Comparison of ENCODE assay signal across 1 cellular context in genomic region chr16:10181196-10182162, GRCh38.
A peak's percentile ranks its signal among the peaks of the same experiment; 100 is the strongest.
TF ChIP-seq lines count a peak whose summit lies in the region.

No MANE protein-coding gene starts in this region.

TF ChIP-seq in HEK293, 187 proteins besides CTCF, POLR2A, EP300 and RAD21 (continued from another document and continues in another):
- 0 out of 2 replicates have a peak, but pooled peaks have one; percentile 6 for TF ChIP-seq EGR2 (tag by site-specific recombination; IDR thresholded peaks at IDR 0.05; ENCODE audit: low read depth)
- no peak for TF ChIP-seq ZEB2 (tag by site-specific recombination; IDR thresholded peaks at IDR 0.05)
- TF ChIP-seq ZIC2 (tag by site-specific recombination; IDR thresholded peaks at IDR 0.05): peak; percentile 40
- no peak for TF ChIP-seq ZNF426 (tag by site-specific recombination; IDR thresholded peaks at IDR 0.05)
- no peak for TF ChIP-seq GLI4 (tag by site-specific recombination; IDR thresholded peaks at IDR 0.05)
- no peak for TF ChIP-seq ZNF560 (tag by site-specific recombination; IDR thresholded peaks at IDR 0.05; ENCODE audit: borderline replicate concordance)
- TF ChIP-seq, protein P1, sequence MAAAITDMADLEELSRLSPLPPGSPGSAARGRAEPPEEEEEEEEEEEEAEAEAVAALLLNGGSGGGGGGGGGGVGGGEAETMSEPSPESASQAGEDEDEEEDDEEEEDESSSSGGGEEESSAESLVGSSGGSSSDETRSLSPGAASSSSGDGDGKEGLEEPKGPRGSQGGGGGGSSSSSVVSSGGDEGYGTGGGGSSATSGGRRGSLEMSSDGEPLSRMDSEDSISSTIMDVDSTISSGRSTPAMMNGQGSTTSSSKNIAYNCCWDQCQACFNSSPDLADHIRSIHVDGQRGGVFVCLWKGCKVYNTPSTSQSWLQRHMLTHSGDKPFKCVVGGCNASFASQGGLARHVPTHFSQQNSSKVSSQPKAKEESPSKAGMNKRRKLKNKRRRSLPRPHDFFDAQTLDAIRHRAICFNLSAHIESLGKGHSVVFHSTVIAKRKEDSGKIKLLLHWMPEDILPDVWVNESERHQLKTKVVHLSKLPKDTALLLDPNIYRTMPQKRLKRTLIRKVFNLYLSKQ (tag by site-specific recombination; IDR thresholded peaks at IDR 0.05; ENCODE audit: borderline replicate concordance): no peak
- no peak for TF ChIP-seq ZNF558 (tag by site-specific recombination; IDR thresholded peaks at IDR 0.05)
- TF ChIP-seq GLIS1 (tag by site-specific recombination; IDR thresholded peaks at IDR 0.05): no peak
- no peak for TF ChIP-seq ZNF704 (tag by site-specific recombination; IDR thresholded peaks at IDR 0.05)
- no peak for TF ChIP-seq ZNF677 (tag by site-specific recombination; IDR thresholded peaks at IDR 0.05)
- TF ChIP-seq SP7 (tag by site-specific recombination; IDR thresholded peaks at IDR 0.05): no peak
- TF ChIP-seq KLF10 (tag by site-specific recombination; IDR thresholded peaks at IDR 0.05): no peak
- TF ChIP-seq OVOL3 (tag by site-specific recombination; IDR thresholded peaks at IDR 0.05): no peak
- TF ChIP-seq ZNF521 (tag by site-specific recombination; IDR thresholded peaks at IDR 0.05): no peak
- TF ChIP-seq, protein P2, sequence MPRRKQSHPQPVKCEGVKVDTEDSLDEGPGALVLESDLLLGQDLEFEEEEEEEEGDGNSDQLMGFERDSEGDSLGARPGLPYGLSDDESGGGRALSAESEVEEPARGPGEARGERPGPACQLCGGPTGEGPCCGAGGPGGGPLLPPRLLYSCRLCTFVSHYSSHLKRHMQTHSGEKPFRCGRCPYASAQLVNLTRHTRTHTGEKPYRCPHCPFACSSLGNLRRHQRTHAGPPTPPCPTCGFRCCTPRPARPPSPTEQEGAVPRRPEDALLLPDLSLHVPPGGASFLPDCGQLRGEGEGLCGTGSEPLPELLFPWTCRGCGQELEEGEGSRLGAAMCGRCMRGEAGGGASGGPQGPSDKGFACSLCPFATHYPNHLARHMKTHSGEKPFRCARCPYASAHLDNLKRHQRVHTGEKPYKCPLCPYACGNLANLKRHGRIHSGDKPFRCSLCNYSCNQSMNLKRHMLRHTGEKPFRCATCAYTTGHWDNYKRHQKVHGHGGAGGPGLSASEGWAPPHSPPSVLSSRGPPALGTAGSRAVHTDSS (tag by site-specific recombination; IDR thresholded peaks at IDR 0.05): no peak
- TF ChIP-seq ZSCAN30 (tag by site-specific recombination; IDR thresholded peaks at IDR 0.05): no peak
- no peak for TF ChIP-seq ZNF169 (tag by site-specific recombination; IDR thresholded peaks at IDR 0.05)
- no peak for TF ChIP-seq ZNF354C (tag by site-specific recombination; IDR thresholded peaks at IDR 0.05; ENCODE audit: borderline replicate concordance, low read depth)
- TF ChIP-seq, protein P3, sequence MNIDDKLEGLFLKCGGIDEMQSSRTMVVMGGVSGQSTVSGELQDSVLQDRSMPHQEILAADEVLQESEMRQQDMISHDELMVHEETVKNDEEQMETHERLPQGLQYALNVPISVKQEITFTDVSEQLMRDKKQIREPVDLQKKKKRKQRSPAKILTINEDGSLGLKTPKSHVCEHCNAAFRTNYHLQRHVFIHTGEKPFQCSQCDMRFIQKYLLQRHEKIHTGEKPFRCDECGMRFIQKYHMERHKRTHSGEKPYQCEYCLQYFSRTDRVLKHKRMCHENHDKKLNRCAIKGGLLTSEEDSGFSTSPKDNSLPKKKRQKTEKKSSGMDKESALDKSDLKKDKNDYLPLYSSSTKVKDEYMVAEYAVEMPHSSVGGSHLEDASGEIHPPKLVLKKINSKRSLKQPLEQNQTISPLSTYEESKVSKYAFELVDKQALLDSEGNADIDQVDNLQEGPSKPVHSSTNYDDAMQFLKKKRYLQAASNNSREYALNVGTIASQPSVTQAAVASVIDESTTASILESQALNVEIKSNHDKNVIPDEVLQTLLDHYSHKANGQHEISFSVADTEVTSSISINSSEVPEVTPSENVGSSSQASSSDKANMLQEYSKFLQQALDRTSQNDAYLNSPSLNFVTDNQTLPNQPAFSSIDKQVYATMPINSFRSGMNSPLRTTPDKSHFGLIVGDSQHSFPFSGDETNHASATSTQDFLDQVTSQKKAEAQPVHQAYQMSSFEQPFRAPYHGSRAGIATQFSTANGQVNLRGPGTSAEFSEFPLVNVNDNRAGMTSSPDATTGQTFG (tag by site-specific recombination; IDR thresholded peaks at IDR 0.05; ENCODE audit: borderline replicate concordance): no peak
- TF ChIP-seq ZNF366 (tag by site-specific recombination; conservative IDR thresholded peaks at IDR 0.05): no peak
- TF ChIP-seq HOXD13 (CRISPR knock-in tag; IDR thresholded peaks at IDR 0.05; ENCODE audit: borderline replicate concordance): no peak
- no peak for TF ChIP-seq ZNF404 (tag by site-specific recombination; IDR thresholded peaks at IDR 0.05)
- no peak for TF ChIP-seq SP3 (tag by site-specific recombination; IDR thresholded peaks at IDR 0.05)
- no peak for TF ChIP-seq ZBTB10 (tag by site-specific recombination; IDR thresholded peaks at IDR 0.05)
- TF ChIP-seq ZNF174 (tag by site-specific recombination; IDR thresholded peaks at IDR 0.05): no peak
- peak; percentile 73 for TF ChIP-seq ZNF654 (tag by site-specific recombination; IDR thresholded peaks at IDR 0.05; ENCODE audit: low read depth)
- TF ChIP-seq, protein P4, sequence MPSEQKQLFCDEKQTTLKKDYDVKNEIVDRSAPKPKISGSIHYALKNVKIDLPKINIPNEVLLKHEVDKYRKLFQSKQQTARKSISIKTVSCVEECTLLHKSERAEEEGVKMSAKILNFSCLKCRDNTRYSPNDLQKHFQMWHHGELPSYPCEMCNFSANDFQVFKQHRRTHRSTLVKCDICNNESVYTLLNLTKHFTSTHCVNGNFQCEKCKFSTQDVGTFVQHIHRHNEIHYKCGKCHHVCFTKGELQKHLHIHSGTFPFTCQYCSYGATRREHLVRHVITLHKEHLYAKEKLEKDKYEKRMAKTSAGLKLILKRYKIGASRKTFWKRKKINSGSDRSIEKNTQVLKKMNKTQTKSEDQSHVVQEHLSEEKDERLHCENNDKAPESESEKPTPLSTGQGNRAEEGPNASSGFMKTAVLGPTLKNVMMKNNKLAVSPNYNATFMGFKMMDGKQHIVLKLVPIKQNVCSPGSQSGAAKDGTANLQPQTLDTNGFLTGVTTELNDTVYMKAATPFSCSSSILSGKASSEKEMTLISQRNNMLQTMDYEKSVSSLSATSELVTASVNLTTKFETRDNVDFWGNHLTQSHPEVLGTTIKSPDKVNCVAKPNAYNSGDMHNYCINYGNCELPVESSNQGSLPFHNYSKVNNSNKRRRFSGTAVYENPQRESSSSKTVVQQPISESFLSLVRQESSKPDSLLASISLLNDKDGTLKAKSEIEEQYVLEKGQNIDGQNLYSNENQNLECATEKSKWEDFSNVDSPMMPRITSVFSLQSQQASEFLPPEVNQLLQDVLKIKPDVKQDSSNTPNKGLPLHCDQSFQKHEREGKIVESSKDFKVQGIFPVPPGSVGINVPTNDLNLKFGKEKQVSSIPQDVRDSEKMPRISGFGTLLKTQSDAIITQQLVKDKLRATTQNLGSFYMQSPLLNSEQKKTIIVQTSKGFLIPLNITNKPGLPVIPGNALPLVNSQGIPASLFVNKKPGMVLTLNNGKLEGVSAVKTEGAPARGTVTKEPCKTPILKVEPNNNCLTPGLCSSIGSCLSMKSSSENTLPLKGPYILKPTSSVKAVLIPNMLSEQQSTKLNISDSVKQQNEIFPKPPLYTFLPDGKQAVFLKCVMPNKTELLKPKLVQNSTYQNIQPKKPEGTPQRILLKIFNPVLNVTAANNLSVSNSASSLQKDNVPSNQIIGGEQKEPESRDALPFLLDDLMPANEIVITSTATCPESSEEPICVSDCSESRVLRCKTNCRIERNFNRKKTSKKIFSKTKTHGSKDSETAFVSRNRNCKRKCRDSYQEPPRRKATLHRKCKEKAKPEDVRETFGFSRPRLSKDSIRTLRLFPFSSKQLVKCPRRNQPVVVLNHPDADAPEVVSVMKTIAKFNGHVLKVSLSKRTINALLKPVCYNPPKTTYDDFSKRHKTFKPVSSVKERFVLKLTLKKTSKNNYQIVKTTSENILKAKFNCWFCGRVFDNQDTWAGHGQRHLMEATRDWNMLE (tag by site-specific recombination; conservative IDR thresholded peaks at IDR 0.05; ENCODE audit: low read depth): no peak
- no peak for TF ChIP-seq ZNF629 (tag by site-specific recombination; IDR thresholded peaks at IDR 0.05)
- TF ChIP-seq, protein P5, sequence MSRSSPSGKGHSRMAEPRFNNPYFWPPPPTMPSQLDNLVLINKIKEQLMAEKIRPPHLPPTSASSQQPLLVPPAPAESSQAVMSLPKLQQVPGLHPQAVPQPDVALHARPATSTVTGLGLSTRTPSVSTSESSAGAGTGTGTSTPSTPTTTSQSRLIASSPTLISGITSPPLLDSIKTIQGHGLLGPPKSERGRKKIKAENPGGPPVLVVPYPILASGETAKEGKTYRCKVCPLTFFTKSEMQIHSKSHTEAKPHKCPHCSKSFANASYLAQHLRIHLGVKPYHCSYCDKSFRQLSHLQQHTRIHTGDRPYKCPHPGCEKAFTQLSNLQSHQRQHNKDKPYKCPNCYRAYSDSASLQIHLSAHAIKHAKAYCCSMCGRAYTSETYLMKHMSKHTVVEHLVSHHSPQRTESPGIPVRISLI (tag by site-specific recombination; IDR thresholded peaks at IDR 0.05): no peak
- TF ChIP-seq, protein P6, sequence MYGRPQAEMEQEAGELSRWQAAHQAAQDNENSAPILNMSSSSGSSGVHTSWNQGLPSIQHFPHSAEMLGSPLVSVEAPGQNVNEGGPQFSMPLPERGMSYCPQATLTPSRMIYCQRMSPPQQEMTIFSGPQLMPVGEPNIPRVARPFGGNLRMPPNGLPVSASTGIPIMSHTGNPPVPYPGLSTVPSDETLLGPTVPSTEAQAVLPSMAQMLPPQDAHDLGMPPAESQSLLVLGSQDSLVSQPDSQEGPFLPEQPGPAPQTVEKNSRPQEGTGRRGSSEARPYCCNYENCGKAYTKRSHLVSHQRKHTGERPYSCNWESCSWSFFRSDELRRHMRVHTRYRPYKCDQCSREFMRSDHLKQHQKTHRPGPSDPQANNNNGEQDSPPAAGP (tag by site-specific recombination; IDR thresholded peaks at IDR 0.05): peak; percentile 38; the same call in 1 of the 2 replicates
- TF ChIP-seq ZNF184 (tag by site-specific recombination; IDR thresholded peaks at IDR 0.05): no peak
- no peak for TF ChIP-seq ZBTB1 (tag by site-specific recombination; IDR thresholded peaks at IDR 0.05)
- TF ChIP-seq, protein P7, sequence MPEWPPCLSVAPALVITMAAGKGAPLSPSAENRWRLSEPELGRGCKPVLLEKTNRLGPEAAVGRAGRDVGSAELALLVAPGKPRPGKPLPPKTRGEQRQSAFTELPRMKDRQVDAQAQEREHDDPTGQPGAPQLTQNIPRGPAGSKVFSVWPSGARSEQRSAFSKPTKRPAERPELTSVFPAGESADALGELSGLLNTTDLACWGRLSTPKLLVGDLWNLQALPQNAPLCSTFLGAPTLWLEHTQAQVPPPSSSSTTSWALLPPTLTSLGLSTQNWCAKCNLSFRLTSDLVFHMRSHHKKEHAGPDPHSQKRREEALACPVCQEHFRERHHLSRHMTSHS (tag by site-specific recombination; IDR thresholded peaks at IDR 0.05): no peak
- no peak for TF ChIP-seq ZNF777 (tag by site-specific recombination; IDR thresholded peaks at IDR 0.05; ENCODE audit: borderline replicate concordance)
- TF ChIP-seq SP2 (tag by site-specific recombination; IDR thresholded peaks at IDR 0.05): no peak
- TF ChIP-seq ZNF626 (tag by site-specific recombination; IDR thresholded peaks at IDR 0.05): no peak
- TF ChIP-seq IKZF3 (tag by site-specific recombination; IDR thresholded peaks at IDR 0.05): peak; percentile 14; the same call in 1 of the 2 replicates
- no peak for TF ChIP-seq ZNF585B (tag by site-specific recombination; IDR thresholded peaks at IDR 0.05)
- no peak for TF ChIP-seq ZNF24 (tag by site-specific recombination; IDR thresholded peaks at IDR 0.05)
- no peak for TF ChIP-seq ZNF548 (tag by site-specific recombination; IDR thresholded peaks at IDR 0.05)
- TF ChIP-seq, protein P8, sequence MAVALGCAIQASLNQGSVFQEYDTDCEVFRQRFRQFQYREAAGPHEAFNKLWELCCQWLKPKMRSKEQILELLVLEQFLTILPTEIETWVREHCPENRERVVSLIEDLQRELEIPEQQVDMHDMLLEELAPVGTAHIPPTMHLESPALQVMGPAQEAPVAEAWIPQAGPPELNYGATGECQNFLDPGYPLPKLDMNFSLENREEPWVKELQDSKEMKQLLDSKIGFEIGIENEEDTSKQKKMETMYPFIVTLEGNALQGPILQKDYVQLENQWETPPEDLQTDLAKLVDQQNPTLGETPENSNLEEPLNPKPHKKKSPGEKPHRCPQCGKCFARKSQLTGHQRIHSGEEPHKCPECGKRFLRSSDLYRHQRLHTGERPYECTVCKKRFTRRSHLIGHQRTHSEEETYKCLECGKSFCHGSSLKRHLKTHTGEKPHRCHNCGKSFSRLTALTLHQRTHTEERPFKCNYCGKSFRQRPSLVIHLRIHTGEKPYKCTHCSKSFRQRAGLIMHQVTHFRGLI (tag by site-specific recombination; IDR thresholded peaks at IDR 0.05): no peak
